In genomic region chr13:31014461-31014860, GRCh38 we compare ENCODE assay signal across 18 cellular contexts.
DNase-seq lines count a peak whose midpoint lies in the region; ATAC-seq and TF ChIP-seq lines count a peak whose summit lies in the region.
"Had no signal": no experiment of that assay in that cellular context is flagged by ENCODE, and none has a peak within 500 bp of the region (broad histone marks: within the 10 kb centered on the region; RNA-seq: fewer than 3 reads in every experiment).

No MANE protein-coding gene starts in this region.

- no peak overlapping the region for H4K91ac ChIP-seq in trophoblast cell (ENCODE audit: low read depth, low read length)

- no peaks in the 10 kb centered on the region for H3K79me1 ChIP-seq in trophoblast cell (ENCODE audit: low read length)

- H3K27me3 Mint-ChIP-seq in dendritic cell treated with granulocyte-macrophage colony-stimulating factor and Interleukin-4, amounts not matched to agents 40 ng/mL and 50 ng/mL, for 4 days, result peaks cover 39% of the 10 kb centered on the region
- H3K27me3 Mint-ChIP-seq in osteocyte (ENCODE audit: unreplicated experiment), result no peaks in the 10 kb centered on the region

- no peak overlapping the region for H2BK5ac ChIP-seq in trophoblast cell (ENCODE audit: low read depth, low read length, poor library complexity)

- POLR2A ChIA-PET in A673 (lab: Charles Lee; ENCODE audit: low non-redundant PET), result no interaction called here

- no peak overlapping the region for H2AK5ac ChIP-seq in trophoblast cell (ENCODE audit: low read length)

- H3K9me3 ChIP-seq in A673 (ENCODE audit: low read depth, low read length, poor library complexity, severe bottlenecking), result peaks cover 3% of the 10 kb centered on the region
- H3K9me3 ChIP-seq in trophoblast cell (ENCODE audit: insufficient read depth, low read depth, low read length), result peaks cover 2% of the 10 kb centered on the region

- H3K4me3 ChIP-seq in A673 (ENCODE audit: low read depth, low read length, poor library complexity, severe bottlenecking) (peak overlapping the region; percentile 51), trophoblast cell (ENCODE audit: low read depth, low read length) (no peak overlapping the region)

- H3K14ac ChIP-seq in trophoblast cell (ENCODE audit: low read length), result no peak overlapping the region

- peaks cover 24% of the 10 kb centered on the region for H3K4me1 Mint-ChIP-seq in dendritic cell treated with granulocyte-macrophage colony-stimulating factor and Interleukin-4, amounts not matched to agents 40 ng/mL and 50 ng/mL, for 4 days (ENCODE audit: low read depth)
- peaks cover 8% of the 10 kb centered on the region for H3K4me1 Mint-ChIP-seq in osteocyte (ENCODE audit: unreplicated experiment)

- no CpG with 5 or more reads among the region's 1 CpG for WGBS in trophoblast cell (ENCODE audit: extremely low coverage, insufficient coverage, insufficient read length)

- no TSS peak for BruUV-seq in A673 (replicated peaks; lab: Mats Ljungman, UMichigan)

- H3K4me3 Mint-ChIP-seq in dendritic cell treated with granulocyte-macrophage colony-stimulating factor and Interleukin-4, amounts not matched to agents 40 ng/mL and 50 ng/mL, for 4 days, result no peak overlapping the region
- H3K4me3 Mint-ChIP-seq in osteocyte (ENCODE audit: unreplicated experiment), result no peak overlapping the region
- H3K4me3 Mint-ChIP-seq: HFFc6 had no signal

- H3K79me2 ChIP-seq in trophoblast cell (ENCODE audit: control insufficient read depth, insufficient read depth, low read length, poor library complexity), result no peaks in the 10 kb centered on the region

- ATAC-seq in GM18909 (IDR thresholded peaks at IDR 0.05; ENCODE audit: poor library complexity, unreplicated experiment), result no peak

- TF ChIP-seq CTCF in A673 (conservative IDR thresholded peaks at IDR 0.05; ENCODE audit: low read depth, low read length) (no peak), osteocyte (IDR thresholded peaks at IDR 0.05) (no peak)

- no peak for DNase-seq in A673 (ENCODE audit: low spot score)
- DNase-seq in KBM-7, result peak; percentile 28
- DNase-seq in NOMO-1 treated with dmso at 0.1 percent for 144 hours (lab: John Stamatoyannopoulos, UW; ENCODE audit: unreplicated experiment), result peak; percentile 31
- no peak for DNase-seq in osteocyte (ENCODE audit: extremely low spot score, unreplicated experiment)
- DNase-seq in trophoblast cell, result no peak
- DNase-seq in stimulated activated CD8-positive, alpha-beta memory T cell treated with anti-CD3 and anti-CD28 coated beads, Interleukin-4, amount 100 ng/mL, for 48 hours, result no peak
- DNase-seq: C1 segment of cervical spinal cord, DMS 273 treated with DMSO at 0.1 percent for 48 hours, GF-D8, GOT3, HFFc6, NCI-H1048, NCI-H1436 treated with DMSO at 0.1 percent for 48 hours, NCI-H2029 treated with DMSO at 0.1 percent for 48 hours, NCI-H510A, SHP77 treated with DMSO at 0.1 percent for 48 hours had no signal

- H3K4me2 ChIP-seq in trophoblast cell (ENCODE audit: low read length), result no peak overlapping the region

- H3K23ac ChIP-seq in trophoblast cell (ENCODE audit: low read length), result no peak overlapping the region

- intact Hi-C loops in A673 (cut with micrococcal nuclease; ENCODE audit: unreplicated experiment), result loop anchor here (10.0 kb wide), 3 partner anchors 210 to 400 kb away; partner anchors contain the start of gene USPL1
- intact Hi-C loops in dendritic cell treated with granulocyte-macrophage colony-stimulating factor and Interleukin-4, amounts not matched to agents 40 ng/mL and 50 ng/mL, for 4 days (cut with micrococcal nuclease), result no loop called here

- H3K27ac ChIP-seq in A673 (ENCODE audit: low read depth, low read length, poor library complexity, severe bottlenecking) (peak overlapping the region; percentile 99), trophoblast cell (ENCODE audit: low read depth, low read length) (no peak overlapping the region)

- in situ Hi-C loops in KBM-7 (cut with MboI; ENCODE audit: low pct_unique_long_range_greater_than_20kb, low sequenced_read_pairs), result no loop called here

- no peaks in the 10 kb centered on the region for H3K9me3 Mint-ChIP-seq in dendritic cell treated with granulocyte-macrophage colony-stimulating factor and Interleukin-4, amounts not matched to agents 40 ng/mL and 50 ng/mL, for 4 days
- peaks cover 7% of the 10 kb centered on the region for H3K9me3 Mint-ChIP-seq in osteocyte (ENCODE audit: unreplicated experiment)

- peaks cover 36% of the 10 kb centered on the region for H3K36me3 ChIP-seq in A673 (ENCODE audit: insufficient read depth, low read length, poor library complexity, severe bottlenecking)
- H3K36me3 ChIP-seq in trophoblast cell (ENCODE audit: control insufficient read depth in 1 of 2, insufficient read depth in 2 of 2, low read length in 2 of 2), result no peaks in the 10 kb centered on the region

- H2BK120ac ChIP-seq in trophoblast cell (ENCODE audit: insufficient read depth, low read length, poor library complexity), result no peak overlapping the region

- H3K4me1 ChIP-seq in A673 (ENCODE audit: insufficient read depth, low read length, poor library complexity, severe bottlenecking) (peaks cover 35% of the 10 kb centered on the region), trophoblast cell (ENCODE audit: control insufficient read depth in 1 of 2, insufficient read depth in 2 of 2, low read length in 2 of 2) (peaks cover 0 to 2% of the 10 kb centered on the region in 2 experiments)

- H3K27ac Mint-ChIP-seq in dendritic cell treated with granulocyte-macrophage colony-stimulating factor and Interleukin-4, amounts not matched to agents 40 ng/mL and 50 ng/mL, for 4 days, result peak overlapping the region; percentile 53
- H3K27ac Mint-ChIP-seq in osteocyte (ENCODE audit: unreplicated experiment), result no peak overlapping the region
- H3K27ac Mint-ChIP-seq: HFFc6 had no signal

- H3K4ac ChIP-seq in trophoblast cell (ENCODE audit: low read depth, low read length), result no peak overlapping the region

- H3K36me3 Mint-ChIP-seq in dendritic cell treated with granulocyte-macrophage colony-stimulating factor and Interleukin-4, amounts not matched to agents 40 ng/mL and 50 ng/mL, for 4 days (ENCODE audit: low read depth), result no peaks in the 10 kb centered on the region
- no peaks in the 10 kb centered on the region for H3K36me3 Mint-ChIP-seq in osteocyte (ENCODE audit: unreplicated experiment)

- H2AFZ ChIP-seq in trophoblast cell (ENCODE audit: insufficient read depth, low read length, poor library complexity), result no peak overlapping the region

- H4K8ac ChIP-seq in trophoblast cell (ENCODE audit: low read depth, low read length), result no peak overlapping the region

- H4K12ac ChIP-seq in trophoblast cell (ENCODE audit: low read depth, low read length), result no peak overlapping the region

- H2BK12ac ChIP-seq in trophoblast cell (ENCODE audit: low read length), result no peak overlapping the region

- CTCF ChIA-PET in A673 (lab: Charles Lee), result no interaction called here

- H3K9ac ChIP-seq in trophoblast cell (ENCODE audit: low read length), result no peak overlapping the region

- H3K27me3 ChIP-seq in A673 (replicated peaks; ENCODE audit: insufficient read depth, low read depth, low read length, poor library complexity) (no peaks in the 10 kb centered on the region), trophoblast cell (ENCODE audit: insufficient read depth, low read length) (no peaks in the 10 kb centered on the region)

- no peak overlapping the region for H3K18ac ChIP-seq in trophoblast cell (ENCODE audit: low read length)

Comparison
In these comparisons a context has a peak if more than half of its experiments do, and no peak if none do; other contexts are left out.
1. DNase-seq: peak in KBM-7 (single experiment) and NOMO-1 treated with dmso at 0.1 percent for 144 hours (single experiment); none in A673 (single experiment), osteocyte (single experiment), trophoblast cell (0 of 2) and stimulated activated CD8-positive, alpha-beta memory T cell treated with anti-CD3 and anti-CD28 coated beads, Interleukin-4, amount 100 ng/mL, for 48 hours (single experiment).